In the genomic region with DNA sequence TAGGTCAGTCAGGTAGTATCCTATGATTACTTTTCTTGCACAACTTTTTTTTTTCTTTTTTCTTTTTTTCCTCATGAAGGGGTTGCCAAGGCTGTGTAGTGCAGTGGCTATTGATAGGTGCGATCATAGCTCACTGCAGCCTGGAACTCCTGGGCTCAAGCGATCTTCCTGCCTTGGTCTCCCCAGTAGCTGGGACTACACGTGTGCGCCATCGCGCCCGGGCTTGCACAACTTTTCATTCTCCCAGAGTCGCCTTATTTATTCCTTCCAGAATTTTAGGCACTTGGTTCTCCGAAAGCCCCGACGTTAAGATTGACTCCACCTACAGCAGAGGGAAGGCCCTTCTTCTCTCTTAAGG, we compare ENCODE assay signal across 8 cellular contexts. TPM values are rescaled to one million over a fixed set of nuclear protein-coding genes. Genes with fewer than 3 reads are reported as not detected.
DNase-seq lines count a peak whose midpoint lies in the region; ATAC-seq and TF ChIP-seq lines count a peak whose summit lies in the region.

No MANE protein-coding gene starts in this region.

- H3K4me3 Mint-ChIP-seq in activated B cell treated with CpG ODN at 0.5 μM for 24 hours (peak overlapping the region; percentile 100), glutamatergic neuron (ENCODE audit: unreplicated experiment) (peak overlapping the region; percentile 100)

- H3K36me3 Mint-ChIP-seq in activated B cell treated with CpG ODN at 0.5 μM for 24 hours (ENCODE audit: low read depth) (peaks cover 62% of the 10 kb centered on the region), glutamatergic neuron (ENCODE audit: unreplicated experiment) (peaks cover 36% of the 10 kb centered on the region)

- intact Hi-C loops in activated B cell treated with CpG ODN at 0.5 μM for 24 hours (cut with micrococcal nuclease) (loop anchor here (10.0 kb wide), 2 partner anchors 168 to 308 kb away; partner anchors contain the start of gene ZNF841), gastrocnemius medialis (cut with DNase I; ENCODE audit: low total_unique reads) (loop anchor here (5.0 kb wide), 1 partner anchor 101 kb away; the partner anchor contains the start of gene ZNF614)

- H3K4me1 Mint-ChIP-seq in activated B cell treated with CpG ODN at 0.5 μM for 24 hours (peaks cover 24% of the 10 kb centered on the region), glutamatergic neuron (ENCODE audit: low read depth, unreplicated experiment) (peaks cover 5% of the 10 kb centered on the region)

- in situ Hi-C loops in gastrocnemius medialis (cut with MboI; ENCODE audit: low sequenced_read_pairs in 4 of 4): no loop called here

- H3K4me1 ChIP-seq in gastrocnemius medialis: peaks cover 5 to 11% of the 10 kb centered on the region in 2 donors

- peaks cover 36% of the 10 kb centered on the region for H3K9me3 Mint-ChIP-seq in activated B cell treated with CpG ODN at 0.5 μM for 24 hours
- H3K9me3 Mint-ChIP-seq in glutamatergic neuron (ENCODE audit: unreplicated experiment): peaks cover 18% of the 10 kb centered on the region

- no peaks in the 10 kb centered on the region for H3K27me3 ChIP-seq in gastrocnemius medialis

- TF ChIP-seq CTCF in GM12865 (IDR thresholded peaks at IDR 0.05; ENCODE audit: insufficient read depth, low read depth, low read length, missing control alignments) (no peak), activated B cell treated with CpG ODN at 0.5 μM for 24 hours (IDR thresholded peaks at IDR 0.05) (no peak), glutamatergic neuron (IDR thresholded peaks at IDR 0.05; ENCODE audit: partially characterized antibody, unreplicated experiment) (no peak), gastrocnemius medialis (IDR thresholded peaks at IDR 0.05 in 4 of 5, conservative IDR thresholded peaks at IDR 0.05 in 1 of 5) (no peak)

- DNase-seq in GM12865 (ENCODE audit: low read depth) (no peak), activated B cell treated with CpG ODN at 0.5 μM for 24 hours (no peak), glutamatergic neuron (no peak), gastrocnemius medialis (no peak), epidermal melanocyte (ENCODE audit: insufficient read length, low spot score) (no peak), left lobe of liver (ENCODE audit: low spot score) (no peak), HK-2 (ENCODE audit: unreplicated experiment) (no peak), NCI-H82 treated with DMSO at 0.1 percent for 48 hours (lab: John Stamatoyannopoulos, UW; ENCODE audit: unreplicated experiment) (no peak)

- peaks cover 0 to 19% of the 10 kb centered on the region in 2 donors for H3K36me3 ChIP-seq in gastrocnemius medialis

- H3K27ac Mint-ChIP-seq in activated B cell treated with CpG ODN at 0.5 μM for 24 hours: peak overlapping the region; percentile 93
- H3K27ac Mint-ChIP-seq in glutamatergic neuron (ENCODE audit: unreplicated experiment): peak overlapping the region; percentile 100

- H3K4me3 ChIP-seq in GM12865 (ENCODE audit: low read depth, low read length): peak overlapping the region; percentile 86
- H3K4me3 ChIP-seq in gastrocnemius medialis: peak overlapping the region; percentile 73 to 95 (median 88)

- H3K27ac ChIP-seq in gastrocnemius medialis: peak overlapping the region; percentile 76 to 91 (median 86)

- CTCF ChIA-PET in activated B cell treated with CpG ODN at 0.5 μM for 24 hours (lab: Charles Lee): interaction anchor here (1.5 kb wide), 1 partner anchor 35 kb away, joined by 4 read pairs; no protein-coding TSS in a partner anchor

- no peak for TF ChIP-seq POLR2A in gastrocnemius medialis (IDR thresholded peaks at IDR 0.05)

- H3K27me3 Mint-ChIP-seq in activated B cell treated with CpG ODN at 0.5 μM for 24 hours (no peaks in the 10 kb centered on the region), glutamatergic neuron (ENCODE audit: unreplicated experiment) (peaks cover 13% of the 10 kb centered on the region)

- peaks cover 0 to 31% (median 16%) of the 10 kb centered on the region in 3 donors for H3K9me3 ChIP-seq in gastrocnemius medialis

- POLR2A ChIA-PET in activated B cell treated with CpG ODN at 0.5 μM for 24 hours (lab: Charles Lee): interaction anchor here (0.8 to 1.6 kb wide), 2 partner anchors 102 to 122 kb away, joined by 3 to 7 read pairs; partner anchors contain the start of genes ZNF432 and ZNF614

- ATAC-seq in activated B cell treated with CpG ODN at 0.5 μM for 24 hours (ENCODE audit: low read depth): no peak
- no peak for ATAC-seq in gastrocnemius medialis
- no peak for ATAC-seq in left lobe of liver

RNA-seq across cellular contexts. Expression of gene ZNF613, which starts 0.9 kb away (rescaled TPM):
- total RNA-seq in activated B cell treated with CpG ODN at 0.5 μM for 24 hours (7.7 and 7.8 TPM in 2 replicates), glutamatergic neuron (ENCODE audit: unreplicated experiment) (11.1 TPM), gastrocnemius medialis (1 to 10 TPM; 1.3 to 9.4 (median 3.8) TPM), left lobe of liver (1.5 TPM)

RNA-seq across cellular contexts. Expression of gene ZNF649, which starts 21.6 kb away (rescaled TPM):
- total RNA-seq in activated B cell treated with CpG ODN at 0.5 μM for 24 hours: 21.9 and 27.4 TPM in 2 replicates
- total RNA-seq in glutamatergic neuron (ENCODE audit: unreplicated experiment): 19.2 TPM
- total RNA-seq in gastrocnemius medialis: 1 to 10 TPM; 2.6 to 4.7 (median 4.1) TPM
- 2.7 TPM for total RNA-seq in left lobe of liver

RNA-seq across cellular contexts. Expression of gene ZNF577, which starts 38.7 kb away (rescaled TPM):
- total RNA-seq in activated B cell treated with CpG ODN at 0.5 μM for 24 hours (13.2 and 13.9 TPM in 2 replicates), glutamatergic neuron (ENCODE audit: unreplicated experiment) (14.3 TPM), gastrocnemius medialis (1 to 10 TPM; 2.0 to 8.4 (median 4.5) TPM), left lobe of liver (5.9 TPM)
